Comparison of ENCODE assay signal across 2 cellular contexts in genomic region chr3:178219661-178220060, GRCh38.
DNase-seq lines count a peak whose midpoint lies in the region; ATAC-seq, FAIRE-seq and TF ChIP-seq lines count a peak whose summit lies in the region.
"Not testable (repeated sequence)": the region's sequence is repeated elsewhere in the genome, so short reads cannot be mapped to it uniquely, and the experiment has no call there.

No MANE protein-coding gene starts in this region.

- CTCF ChIA-PET in HEK293 (lab: Yijun Ruan, JAX); K562 (lab: Yijun Ruan, JAX; ENCODE audit: low intra/inter-chr PET ratio): not testable (repeated sequence)

- ATAC-seq in K562 = not testable (repeated sequence)

- not testable (repeated sequence) for TF ChIP-seq EP300 in K562 (IDR thresholded peaks at IDR 0.05; ENCODE audit: low read length)

- not testable (repeated sequence) for H3K36me3 ChIP-seq in HEK293 (ENCODE audit: control insufficient read depth in 2 of 2, insufficient read depth in 1 of 2, low read length in 2 of 2); K562 (ENCODE audit: control insufficient read depth, insufficient read depth, low read length)

- H3K4me2 ChIP-seq in K562 (ENCODE audit: insufficient read depth, low read length) = not testable (repeated sequence)

- H4K20me1 ChIP-seq in K562 (replicated peaks; ENCODE audit: control insufficient read depth, insufficient read depth, low read length) = not testable (repeated sequence)

- TF ChIP-seq CTCF in HEK293 (tag by site-specific recombination; IDR thresholded peaks at IDR 0.05); K562 (IDR thresholded peaks at IDR 0.05 in 2 of 3, conservative IDR thresholded peaks at IDR 0.05 in 1 of 3; ENCODE audit: insufficient read depth in 2 of 3, low read depth in 1 of 3, low read length in 3 of 3): not testable (repeated sequence)

- intact Hi-C loops in K562 (cut with micrococcal nuclease) = not testable (repeated sequence)

- not testable (repeated sequence) for H3K27me3 ChIP-seq in K562 (ENCODE audit: control insufficient read depth in 2 of 2, insufficient read depth in 2 of 2, low read length in 2 of 2)

- not testable (repeated sequence) for H3K27ac ChIP-seq in HEK293 (ENCODE audit: extremely low read depth, low read depth, low read length); K562 (ENCODE audit: extremely low read depth, low read depth, low read length)

- not testable (repeated sequence) for FAIRE-seq in K562 (lab: Jason Lieb, UNC)

- not testable (repeated sequence) for TF ChIP-seq POLR2A in K562 (conservative IDR thresholded peaks at IDR 0.05)

- not testable (repeated sequence) for DNase-seq in K562 (ENCODE audit: extremely low read depth in 1 of 4, low spot score in 3 of 4)

- not testable (repeated sequence) for TF ChIP-seq RAD21 in K562 (CRISPR knock-in tag; conservative IDR thresholded peaks at IDR 0.05 in 1 of 2, IDR thresholded peaks at IDR 0.05 in 1 of 2)

- POLR2A ChIA-PET in HEK293 (lab: Yijun Ruan, JAX); K562 (lab: Yijun Ruan, JAX): not testable (repeated sequence)

- not testable (repeated sequence) for H3K9me3 ChIP-seq in HEK293 (ENCODE audit: control insufficient read depth, insufficient read depth, low read depth, low read length); K562 (replicated peaks; ENCODE audit: control insufficient read depth, insufficient read depth, low read depth, low read length)

- 6% methylated on average over 4 of the region's 4 CpGs for WGBS in K562 (ENCODE audit: insufficient coverage, low coverage, missing lambda C conversion rate)

- H3K9ac ChIP-seq in K562 (ENCODE audit: insufficient read depth in 1 of 2, low read depth in 2 of 2, low read length in 2 of 2) = not testable (repeated sequence)

- H3K79me2 ChIP-seq in K562 (ENCODE audit: control insufficient read depth, insufficient read depth, low read length) = not testable (repeated sequence)

- not testable (repeated sequence) for H3K9me1 ChIP-seq in K562 (ENCODE audit: control insufficient read depth, insufficient read depth, low read length)

- H3K4me3 ChIP-seq in HEK293 (ENCODE audit: low read depth, low read length); K562: not testable (repeated sequence)

- in situ Hi-C loops in K562 (cut with MboI) = not testable (repeated sequence)

- not testable (repeated sequence) for H3K4me1 ChIP-seq in HEK293 (ENCODE audit: control insufficient read depth, insufficient read depth, low read length); K562 (replicated peaks in 1 of 2; ENCODE audit: control insufficient read depth in 2 of 2, insufficient read depth in 2 of 2, low read length in 2 of 2)

- not testable (repeated sequence) for BruUV-seq in K562 (replicated peaks; lab: Mats Ljungman, UMichigan)

- not testable (repeated sequence) for H2AFZ ChIP-seq in K562 (ENCODE audit: low read depth, low read length)

TF ChIP-seq in HEK293, 187 proteins besides CTCF, POLR2A, EP300 and RAD21:
- peak; percentile 51; the same call in 1 of the 2 replicates for TF ChIP-seq ZNF146 (tag by site-specific recombination; IDR thresholded peaks at IDR 0.05)

TF ChIP-seq in K562, 482 proteins besides CTCF, POLR2A, EP300 and RAD21:
- peak; percentile 78 for TF ChIP-seq ZNF146 (CRISPR knock-in tag; IDR thresholded peaks at IDR 0.05; ENCODE audit: unreplicated experiment)
- TF ChIP-seq KDM1A (IDR thresholded peaks at IDR 0.05) = peak in 1 of 2 experiments; percentile 33; a peak in 1 of 4 replicates
